ENCODE assay signal across 1 cellular context in the genomic region with DNA sequence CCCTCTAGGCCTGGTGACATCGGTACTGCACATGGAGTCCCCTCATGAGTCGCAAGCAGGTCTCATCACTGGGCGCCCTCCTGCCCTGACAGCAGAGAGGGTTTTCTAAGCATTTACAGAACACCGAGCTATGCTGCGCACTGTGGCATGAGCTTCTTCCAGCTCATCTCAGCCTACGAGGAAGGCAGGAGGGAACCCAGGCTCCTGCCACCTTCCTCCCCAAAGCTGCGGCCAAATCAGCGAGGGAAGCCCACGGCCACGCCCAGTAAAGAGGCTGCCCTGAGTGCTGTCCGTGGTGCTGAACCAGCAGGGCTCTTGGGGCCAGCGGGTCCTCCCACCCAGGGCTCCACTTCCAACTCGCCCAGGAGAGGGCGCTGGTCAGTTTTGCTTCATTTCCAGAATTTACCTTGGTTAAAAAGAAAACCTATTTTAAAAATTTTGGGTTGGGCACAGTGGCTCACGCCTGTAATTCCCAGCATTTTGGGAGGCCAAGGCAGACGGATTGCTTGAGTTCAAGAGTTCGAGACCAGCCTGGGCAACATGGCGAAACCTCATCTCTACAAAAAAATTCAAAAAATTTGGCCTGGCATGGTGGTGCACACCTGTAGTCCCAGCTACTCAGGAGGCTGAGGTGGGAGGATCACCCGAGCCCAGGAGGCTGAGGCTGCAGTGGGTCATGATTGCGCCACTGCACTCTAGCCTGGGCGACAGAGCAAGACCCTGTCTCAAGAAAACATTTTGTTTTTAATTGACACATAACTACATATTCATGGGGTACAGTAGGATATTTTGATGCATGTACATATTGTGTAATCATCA.
TF ChIP-seq lines count a peak whose summit lies in the region.

No MANE protein-coding gene starts in this region.

TF ChIP-seq in HepG2, 621 proteins besides CTCF, POLR2A, EP300 and RAD21 (continued from another document and continues in another):
- TF ChIP-seq, protein P1, sequence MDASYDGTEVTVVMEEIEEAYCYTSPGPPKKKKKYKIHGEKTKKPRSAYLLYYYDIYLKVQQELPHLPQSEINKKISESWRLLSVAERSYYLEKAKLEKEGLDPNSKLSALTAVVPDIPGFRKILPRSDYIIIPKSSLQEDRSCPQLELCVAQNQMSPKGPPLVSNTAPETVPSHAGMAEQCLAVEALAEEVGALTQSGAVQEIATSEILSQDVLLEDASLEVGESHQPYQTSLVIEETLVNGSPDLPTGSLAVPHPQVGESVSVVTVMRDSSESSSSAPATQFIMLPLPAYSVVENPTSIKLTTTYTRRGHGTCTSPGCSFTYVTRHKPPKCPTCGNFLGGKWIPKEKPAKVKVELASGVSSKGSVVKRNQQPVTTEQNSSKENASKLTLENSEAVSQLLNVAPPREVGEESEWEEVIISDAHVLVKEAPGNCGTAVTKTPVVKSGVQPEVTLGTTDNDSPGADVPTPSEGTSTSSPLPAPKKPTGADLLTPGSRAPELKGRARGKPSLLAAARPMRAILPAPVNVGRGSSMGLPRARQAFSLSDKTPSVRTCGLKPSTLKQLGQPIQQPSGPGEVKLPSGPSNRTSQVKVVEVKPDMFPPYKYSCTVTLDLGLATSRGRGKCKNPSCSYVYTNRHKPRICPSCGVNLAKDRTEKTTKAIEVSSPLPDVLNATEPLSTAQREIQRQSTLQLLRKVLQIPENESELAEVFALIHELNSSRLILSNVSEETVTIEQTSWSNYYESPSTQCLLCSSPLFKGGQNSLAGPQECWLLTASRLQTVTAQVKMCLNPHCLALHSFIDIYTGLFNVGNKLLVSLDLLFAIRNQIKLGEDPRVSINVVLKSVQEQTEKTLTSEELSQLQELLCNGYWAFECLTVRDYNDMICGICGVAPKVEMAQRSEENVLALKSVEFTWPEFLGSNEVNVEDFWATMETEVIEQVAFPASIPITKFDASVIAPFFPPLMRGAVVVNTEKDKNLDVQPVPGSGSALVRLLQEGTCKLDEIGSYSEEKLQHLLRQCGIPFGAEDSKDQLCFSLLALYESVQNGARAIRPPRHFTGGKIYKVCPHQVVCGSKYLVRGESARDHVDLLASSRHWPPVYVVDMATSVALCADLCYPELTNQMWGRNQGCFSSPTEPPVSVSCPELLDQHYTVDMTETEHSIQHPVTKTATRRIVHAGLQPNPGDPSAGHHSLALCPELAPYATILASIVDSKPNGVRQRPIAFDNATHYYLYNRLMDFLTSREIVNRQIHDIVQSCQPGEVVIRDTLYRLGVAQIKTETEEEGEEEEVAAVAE (CRISPR knock-in tag; IDR thresholded peaks at IDR 0.05; ENCODE audit: borderline replicate concordance), result peak; percentile 81; the same call in 1 of the 2 replicates
- TF ChIP-seq TEAD3 (CRISPR knock-in tag; optimal IDR thresholded peaks at IDR 0.05; ENCODE audit: borderline replicate concordance) (peak; percentile 48), SRSF4 (IDR thresholded peaks at IDR 0.05; ENCODE audit: low read depth, low read length, poor library complexity, severe bottlenecking) (no peak), CHCHD3 (CRISPR knock-in tag; IDR thresholded peaks at IDR 0.05) (0 out of 2 replicates have a peak, but pooled peaks have one; percentile 40), TCF12 (IDR thresholded peaks at IDR 0.05) (no peak), TCF12 (CRISPR knock-in tag; IDR thresholded peaks at IDR 0.05) (no peak), YEATS4 (CRISPR knock-in tag; IDR thresholded peaks at IDR 0.05; ENCODE audit: borderline replicate concordance) (peak; percentile 42; the same call in 1 of the 2 replicates), ZNF766 (CRISPR knock-in tag; IDR thresholded peaks at IDR 0.05; ENCODE audit: borderline replicate concordance) (peak; percentile 95; the same call in 1 of the 2 replicates), SP140L (CRISPR knock-in tag; IDR thresholded peaks at IDR 0.05; ENCODE audit: borderline replicate concordance) (peak; percentile 97; the same call in 1 of the 2 replicates), ZNF773 (CRISPR knock-in tag; IDR thresholded peaks at IDR 0.05; ENCODE audit: borderline replicate concordance) (peak; percentile 86), DNMT1 (CRISPR knock-in tag; IDR thresholded peaks at IDR 0.05) (peak; percentile 84; the same call in 1 of the 2 replicates), CBX5 (CRISPR knock-in tag; IDR thresholded peaks at IDR 0.05; ENCODE audit: borderline replicate concordance) (peak; percentile 83), EHMT2 (IDR thresholded peaks at IDR 0.05; ENCODE audit: borderline replicate concordance, low read depth, low read length) (peak; percentile 99), NBN (conservative IDR thresholded peaks at IDR 0.05) (no peak), ZNF614 (CRISPR knock-in tag; IDR thresholded peaks at IDR 0.05; ENCODE audit: borderline replicate concordance) (peak; percentile 81), ZNF550 (CRISPR knock-in tag; IDR thresholded peaks at IDR 0.05; ENCODE audit: borderline replicate concordance) (no peak), KLF6 (CRISPR knock-in tag; IDR thresholded peaks at IDR 0.05) (peak; percentile 97), ZNF274 (CRISPR knock-in tag; IDR thresholded peaks at IDR 0.05) (peak; percentile 81; the same call in 1 of the 2 replicates), BORCS8-MEF2B (CRISPR knock-in tag; IDR thresholded peaks at IDR 0.05) (peak; percentile 97), ISL2 (CRISPR knock-in tag; IDR thresholded peaks at IDR 0.05) (peak; percentile 73; the same call in 1 of the 2 replicates), SUZ12 (IDR thresholded peaks at IDR 0.05; ENCODE audit: low read depth, low read length) (no peak), ZNF615 (CRISPR knock-in tag; IDR thresholded peaks at IDR 0.05; ENCODE audit: borderline replicate concordance) (peak; percentile 71; the same call in 1 of the 2 replicates), HNRNPLL (IDR thresholded peaks at IDR 0.05; ENCODE audit: low read depth, low read length, poor library complexity, severe bottlenecking) (no peak), ZNF451 (CRISPR knock-in tag; IDR thresholded peaks at IDR 0.05) (no peak), HIVEP1 (CRISPR knock-in tag; IDR thresholded peaks at IDR 0.05) (peak; percentile 63; the same call in 1 of the 2 replicates), STAT5B (CRISPR knock-in tag; IDR thresholded peaks at IDR 0.05) (peak; percentile 57; the same call in 1 of the 2 replicates), KDM1A (CRISPR knock-in tag; IDR thresholded peaks at IDR 0.05) (no peak)
- TF ChIP-seq, protein P2, sequence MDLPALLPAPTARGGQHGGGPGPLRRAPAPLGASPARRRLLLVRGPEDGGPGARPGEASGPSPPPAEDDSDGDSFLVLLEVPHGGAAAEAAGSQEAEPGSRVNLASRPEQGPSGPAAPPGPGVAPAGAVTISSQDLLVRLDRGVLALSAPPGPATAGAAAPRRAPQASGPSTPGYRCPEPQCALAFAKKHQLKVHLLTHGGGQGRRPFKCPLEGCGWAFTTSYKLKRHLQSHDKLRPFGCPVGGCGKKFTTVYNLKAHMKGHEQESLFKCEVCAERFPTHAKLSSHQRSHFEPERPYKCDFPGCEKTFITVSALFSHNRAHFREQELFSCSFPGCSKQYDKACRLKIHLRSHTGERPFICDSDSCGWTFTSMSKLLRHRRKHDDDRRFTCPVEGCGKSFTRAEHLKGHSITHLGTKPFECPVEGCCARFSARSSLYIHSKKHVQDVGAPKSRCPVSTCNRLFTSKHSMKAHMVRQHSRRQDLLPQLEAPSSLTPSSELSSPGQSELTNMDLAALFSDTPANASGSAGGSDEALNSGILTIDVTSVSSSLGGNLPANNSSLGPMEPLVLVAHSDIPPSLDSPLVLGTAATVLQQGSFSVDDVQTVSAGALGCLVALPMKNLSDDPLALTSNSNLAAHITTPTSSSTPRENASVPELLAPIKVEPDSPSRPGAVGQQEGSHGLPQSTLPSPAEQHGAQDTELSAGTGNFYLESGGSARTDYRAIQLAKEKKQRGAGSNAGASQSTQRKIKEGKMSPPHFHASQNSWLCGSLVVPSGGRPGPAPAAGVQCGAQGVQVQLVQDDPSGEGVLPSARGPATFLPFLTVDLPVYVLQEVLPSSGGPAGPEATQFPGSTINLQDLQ (CRISPR knock-in tag; IDR thresholded peaks at IDR 0.05), result peak; percentile 73; the same call in 1 of the 2 replicates
- TF ChIP-seq, protein P3, sequence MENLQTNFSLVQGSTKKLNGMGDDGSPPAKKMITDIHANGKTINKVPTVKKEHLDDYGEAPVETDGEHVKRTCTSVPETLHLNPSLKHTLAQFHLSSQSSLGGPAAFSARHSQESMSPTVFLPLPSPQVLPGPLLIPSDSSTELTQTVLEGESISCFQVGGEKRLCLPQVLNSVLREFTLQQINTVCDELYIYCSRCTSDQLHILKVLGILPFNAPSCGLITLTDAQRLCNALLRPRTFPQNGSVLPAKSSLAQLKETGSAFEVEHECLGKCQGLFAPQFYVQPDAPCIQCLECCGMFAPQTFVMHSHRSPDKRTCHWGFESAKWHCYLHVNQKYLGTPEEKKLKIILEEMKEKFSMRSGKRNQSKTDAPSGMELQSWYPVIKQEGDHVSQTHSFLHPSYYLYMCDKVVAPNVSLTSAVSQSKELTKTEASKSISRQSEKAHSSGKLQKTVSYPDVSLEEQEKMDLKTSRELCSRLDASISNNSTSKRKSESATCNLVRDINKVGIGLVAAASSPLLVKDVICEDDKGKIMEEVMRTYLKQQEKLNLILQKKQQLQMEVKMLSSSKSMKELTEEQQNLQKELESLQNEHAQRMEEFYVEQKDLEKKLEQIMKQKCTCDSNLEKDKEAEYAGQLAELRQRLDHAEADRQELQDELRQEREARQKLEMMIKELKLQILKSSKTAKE (CRISPR knock-in tag; IDR thresholded peaks at IDR 0.05; ENCODE audit: borderline replicate concordance), result no peak
- TF ChIP-seq, protein P4, sequence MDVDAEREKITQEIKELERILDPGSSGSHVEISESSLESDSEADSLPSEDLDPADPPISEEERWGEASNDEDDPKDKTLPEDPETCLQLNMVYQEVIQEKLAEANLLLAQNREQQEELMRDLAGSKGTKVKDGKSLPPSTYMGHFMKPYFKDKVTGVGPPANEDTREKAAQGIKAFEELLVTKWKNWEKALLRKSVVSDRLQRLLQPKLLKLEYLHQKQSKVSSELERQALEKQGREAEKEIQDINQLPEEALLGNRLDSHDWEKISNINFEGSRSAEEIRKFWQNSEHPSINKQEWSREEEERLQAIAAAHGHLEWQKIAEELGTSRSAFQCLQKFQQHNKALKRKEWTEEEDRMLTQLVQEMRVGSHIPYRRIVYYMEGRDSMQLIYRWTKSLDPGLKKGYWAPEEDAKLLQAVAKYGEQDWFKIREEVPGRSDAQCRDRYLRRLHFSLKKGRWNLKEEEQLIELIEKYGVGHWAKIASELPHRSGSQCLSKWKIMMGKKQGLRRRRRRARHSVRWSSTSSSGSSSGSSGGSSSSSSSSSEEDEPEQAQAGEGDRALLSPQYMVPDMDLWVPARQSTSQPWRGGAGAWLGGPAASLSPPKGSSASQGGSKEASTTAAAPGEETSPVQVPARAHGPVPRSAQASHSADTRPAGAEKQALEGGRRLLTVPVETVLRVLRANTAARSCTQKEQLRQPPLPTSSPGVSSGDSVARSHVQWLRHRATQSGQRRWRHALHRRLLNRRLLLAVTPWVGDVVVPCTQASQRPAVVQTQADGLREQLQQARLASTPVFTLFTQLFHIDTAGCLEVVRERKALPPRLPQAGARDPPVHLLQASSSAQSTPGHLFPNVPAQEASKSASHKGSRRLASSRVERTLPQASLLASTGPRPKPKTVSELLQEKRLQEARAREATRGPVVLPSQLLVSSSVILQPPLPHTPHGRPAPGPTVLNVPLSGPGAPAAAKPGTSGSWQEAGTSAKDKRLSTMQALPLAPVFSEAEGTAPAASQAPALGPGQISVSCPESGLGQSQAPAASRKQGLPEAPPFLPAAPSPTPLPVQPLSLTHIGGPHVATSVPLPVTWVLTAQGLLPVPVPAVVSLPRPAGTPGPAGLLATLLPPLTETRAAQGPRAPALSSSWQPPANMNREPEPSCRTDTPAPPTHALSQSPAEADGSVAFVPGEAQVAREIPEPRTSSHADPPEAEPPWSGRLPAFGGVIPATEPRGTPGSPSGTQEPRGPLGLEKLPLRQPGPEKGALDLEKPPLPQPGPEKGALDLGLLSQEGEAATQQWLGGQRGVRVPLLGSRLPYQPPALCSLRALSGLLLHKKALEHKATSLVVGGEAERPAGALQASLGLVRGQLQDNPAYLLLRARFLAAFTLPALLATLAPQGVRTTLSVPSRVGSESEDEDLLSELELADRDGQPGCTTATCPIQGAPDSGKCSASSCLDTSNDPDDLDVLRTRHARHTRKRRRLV (CRISPR knock-in tag; IDR thresholded peaks at IDR 0.05), result peak; percentile 63; the same call in 1 of the 2 replicates
- TF ChIP-seq, protein P5, sequence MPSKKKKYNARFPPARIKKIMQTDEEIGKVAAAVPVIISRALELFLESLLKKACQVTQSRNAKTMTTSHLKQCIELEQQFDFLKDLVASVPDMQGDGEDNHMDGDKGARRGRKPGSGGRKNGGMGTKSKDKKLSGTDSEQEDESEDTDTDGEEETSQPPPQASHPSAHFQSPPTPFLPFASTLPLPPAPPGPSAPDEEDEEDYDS (CRISPR knock-in tag; IDR thresholded peaks at IDR 0.05), result peak; percentile 39; the same call in 1 of the 2 replicates
- TF ChIP-seq, protein P6, sequence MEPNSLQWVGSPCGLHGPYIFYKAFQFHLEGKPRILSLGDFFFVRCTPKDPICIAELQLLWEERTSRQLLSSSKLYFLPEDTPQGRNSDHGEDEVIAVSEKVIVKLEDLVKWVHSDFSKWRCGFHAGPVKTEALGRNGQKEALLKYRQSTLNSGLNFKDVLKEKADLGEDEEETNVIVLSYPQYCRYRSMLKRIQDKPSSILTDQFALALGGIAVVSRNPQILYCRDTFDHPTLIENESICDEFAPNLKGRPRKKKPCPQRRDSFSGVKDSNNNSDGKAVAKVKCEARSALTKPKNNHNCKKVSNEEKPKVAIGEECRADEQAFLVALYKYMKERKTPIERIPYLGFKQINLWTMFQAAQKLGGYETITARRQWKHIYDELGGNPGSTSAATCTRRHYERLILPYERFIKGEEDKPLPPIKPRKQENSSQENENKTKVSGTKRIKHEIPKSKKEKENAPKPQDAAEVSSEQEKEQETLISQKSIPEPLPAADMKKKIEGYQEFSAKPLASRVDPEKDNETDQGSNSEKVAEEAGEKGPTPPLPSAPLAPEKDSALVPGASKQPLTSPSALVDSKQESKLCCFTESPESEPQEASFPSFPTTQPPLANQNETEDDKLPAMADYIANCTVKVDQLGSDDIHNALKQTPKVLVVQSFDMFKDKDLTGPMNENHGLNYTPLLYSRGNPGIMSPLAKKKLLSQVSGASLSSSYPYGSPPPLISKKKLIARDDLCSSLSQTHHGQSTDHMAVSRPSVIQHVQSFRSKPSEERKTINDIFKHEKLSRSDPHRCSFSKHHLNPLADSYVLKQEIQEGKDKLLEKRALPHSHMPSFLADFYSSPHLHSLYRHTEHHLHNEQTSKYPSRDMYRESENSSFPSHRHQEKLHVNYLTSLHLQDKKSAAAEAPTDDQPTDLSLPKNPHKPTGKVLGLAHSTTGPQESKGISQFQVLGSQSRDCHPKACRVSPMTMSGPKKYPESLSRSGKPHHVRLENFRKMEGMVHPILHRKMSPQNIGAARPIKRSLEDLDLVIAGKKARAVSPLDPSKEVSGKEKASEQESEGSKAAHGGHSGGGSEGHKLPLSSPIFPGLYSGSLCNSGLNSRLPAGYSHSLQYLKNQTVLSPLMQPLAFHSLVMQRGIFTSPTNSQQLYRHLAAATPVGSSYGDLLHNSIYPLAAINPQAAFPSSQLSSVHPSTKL (CRISPR knock-in tag; IDR thresholded peaks at IDR 0.05), result peak; percentile 69
